In the genomic region with DNA sequence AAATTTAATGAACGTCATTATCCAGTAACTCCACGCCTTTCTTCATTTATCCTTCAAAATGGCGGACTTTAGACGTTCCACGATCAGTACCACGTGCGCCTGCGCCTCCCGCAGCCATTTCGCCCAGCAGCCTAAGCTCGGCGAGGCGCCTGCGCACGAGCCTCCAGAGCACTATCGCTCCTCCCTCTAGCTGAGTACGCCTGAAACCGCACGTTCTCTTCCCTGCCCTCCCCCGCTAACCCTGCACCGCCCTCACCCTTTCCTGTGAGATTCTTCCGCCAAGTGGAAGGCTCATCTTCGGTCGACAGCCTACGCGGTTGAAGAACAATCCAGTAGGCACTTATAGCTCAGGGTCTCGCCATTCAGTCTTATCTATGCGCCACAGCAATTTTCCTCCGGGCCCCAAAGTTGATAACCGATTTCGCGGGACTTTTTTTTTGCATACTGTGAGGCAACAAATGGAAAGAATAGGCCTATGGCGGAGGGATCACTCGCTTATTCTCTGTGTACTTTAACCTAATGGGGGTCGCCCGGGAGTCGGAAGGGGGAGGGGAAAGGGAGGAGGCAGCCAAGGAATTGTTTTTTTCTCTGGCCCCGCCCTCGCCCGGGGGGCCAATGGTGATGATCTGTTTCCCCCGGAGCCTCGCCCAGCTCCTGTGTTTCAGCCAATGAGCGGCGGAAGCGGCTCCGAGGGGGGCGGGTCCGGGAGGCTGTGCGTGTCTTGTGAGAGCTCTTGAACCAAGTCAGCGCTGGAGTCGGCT, we compare ENCODE assay signal across 1 cellular context.
TF ChIP-seq lines count a peak whose summit lies in the region.

KDM3A (plus strand) TSS at position 741 of the 761 bp plus-strand sequence. CDS start 677 bp downstream, outside the sequence.

TF ChIP-seq in K562, 482 proteins besides CTCF, POLR2A, EP300 and RAD21 (continued from another document and continues in another):
- TF ChIP-seq, protein P1, sequence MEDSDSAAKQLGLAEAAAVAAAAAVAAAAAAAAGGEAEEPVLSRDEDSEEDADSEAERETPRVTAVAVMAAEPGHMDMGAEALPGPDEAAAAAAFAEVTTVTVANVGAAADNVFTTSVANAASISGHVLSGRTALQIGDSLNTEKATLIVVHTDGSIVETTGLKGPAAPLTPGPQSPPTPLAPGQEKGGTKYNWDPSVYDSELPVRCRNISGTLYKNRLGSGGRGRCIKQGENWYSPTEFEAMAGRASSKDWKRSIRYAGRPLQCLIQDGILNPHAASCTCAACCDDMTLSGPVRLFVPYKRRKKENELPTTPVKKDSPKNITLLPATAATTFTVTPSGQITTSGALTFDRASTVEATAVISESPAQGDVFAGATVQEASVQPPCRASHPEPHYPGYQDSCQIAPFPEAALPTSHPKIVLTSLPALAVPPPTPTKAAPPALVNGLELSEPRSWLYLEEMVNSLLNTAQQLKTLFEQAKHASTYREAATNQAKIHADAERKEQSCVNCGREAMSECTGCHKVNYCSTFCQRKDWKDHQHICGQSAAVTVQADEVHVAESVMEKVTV (CRISPR knock-in tag; IDR thresholded peaks at IDR 0.05), result peak; percentile 41; the same call in 1 of the 2 replicates
- peak; percentile 99 for TF ChIP-seq BRD4 (IDR thresholded peaks at IDR 0.05)
- TF ChIP-seq, protein P2, sequence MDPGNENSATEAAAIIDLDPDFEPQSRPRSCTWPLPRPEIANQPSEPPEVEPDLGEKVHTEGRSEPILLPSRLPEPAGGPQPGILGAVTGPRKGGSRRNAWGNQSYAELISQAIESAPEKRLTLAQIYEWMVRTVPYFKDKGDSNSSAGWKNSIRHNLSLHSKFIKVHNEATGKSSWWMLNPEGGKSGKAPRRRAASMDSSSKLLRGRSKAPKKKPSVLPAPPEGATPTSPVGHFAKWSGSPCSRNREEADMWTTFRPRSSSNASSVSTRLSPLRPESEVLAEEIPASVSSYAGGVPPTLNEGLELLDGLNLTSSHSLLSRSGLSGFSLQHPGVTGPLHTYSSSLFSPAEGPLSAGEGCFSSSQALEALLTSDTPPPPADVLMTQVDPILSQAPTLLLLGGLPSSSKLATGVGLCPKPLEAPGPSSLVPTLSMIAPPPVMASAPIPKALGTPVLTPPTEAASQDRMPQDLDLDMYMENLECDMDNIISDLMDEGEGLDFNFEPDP (CRISPR knock-in tag; IDR thresholded peaks at IDR 0.05), result no peak
- TF ChIP-seq POLR3A (IDR thresholded peaks at IDR 0.05; ENCODE audit: borderline replicate concordance, extremely low read depth, insufficient read depth, insufficient read length), result no peak
- no peak for TF ChIP-seq NR2C2 (CRISPR knock-in tag; IDR thresholded peaks at IDR 0.05)
- TF ChIP-seq NR2C2 (tag; IDR thresholded peaks at IDR 0.05), result peak; percentile 94
- TF ChIP-seq HNRNPLL (IDR thresholded peaks at IDR 0.05; ENCODE audit: low read depth, low read length, poor library complexity, severe bottlenecking), result peak; percentile 72
- TF ChIP-seq, protein P3, sequence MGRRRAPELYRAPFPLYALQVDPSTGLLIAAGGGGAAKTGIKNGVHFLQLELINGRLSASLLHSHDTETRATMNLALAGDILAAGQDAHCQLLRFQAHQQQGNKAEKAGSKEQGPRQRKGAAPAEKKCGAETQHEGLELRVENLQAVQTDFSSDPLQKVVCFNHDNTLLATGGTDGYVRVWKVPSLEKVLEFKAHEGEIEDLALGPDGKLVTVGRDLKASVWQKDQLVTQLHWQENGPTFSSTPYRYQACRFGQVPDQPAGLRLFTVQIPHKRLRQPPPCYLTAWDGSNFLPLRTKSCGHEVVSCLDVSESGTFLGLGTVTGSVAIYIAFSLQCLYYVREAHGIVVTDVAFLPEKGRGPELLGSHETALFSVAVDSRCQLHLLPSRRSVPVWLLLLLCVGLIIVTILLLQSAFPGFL (CRISPR knock-in tag; IDR thresholded peaks at IDR 0.05), result no peak
- TF ChIP-seq, protein P4, sequence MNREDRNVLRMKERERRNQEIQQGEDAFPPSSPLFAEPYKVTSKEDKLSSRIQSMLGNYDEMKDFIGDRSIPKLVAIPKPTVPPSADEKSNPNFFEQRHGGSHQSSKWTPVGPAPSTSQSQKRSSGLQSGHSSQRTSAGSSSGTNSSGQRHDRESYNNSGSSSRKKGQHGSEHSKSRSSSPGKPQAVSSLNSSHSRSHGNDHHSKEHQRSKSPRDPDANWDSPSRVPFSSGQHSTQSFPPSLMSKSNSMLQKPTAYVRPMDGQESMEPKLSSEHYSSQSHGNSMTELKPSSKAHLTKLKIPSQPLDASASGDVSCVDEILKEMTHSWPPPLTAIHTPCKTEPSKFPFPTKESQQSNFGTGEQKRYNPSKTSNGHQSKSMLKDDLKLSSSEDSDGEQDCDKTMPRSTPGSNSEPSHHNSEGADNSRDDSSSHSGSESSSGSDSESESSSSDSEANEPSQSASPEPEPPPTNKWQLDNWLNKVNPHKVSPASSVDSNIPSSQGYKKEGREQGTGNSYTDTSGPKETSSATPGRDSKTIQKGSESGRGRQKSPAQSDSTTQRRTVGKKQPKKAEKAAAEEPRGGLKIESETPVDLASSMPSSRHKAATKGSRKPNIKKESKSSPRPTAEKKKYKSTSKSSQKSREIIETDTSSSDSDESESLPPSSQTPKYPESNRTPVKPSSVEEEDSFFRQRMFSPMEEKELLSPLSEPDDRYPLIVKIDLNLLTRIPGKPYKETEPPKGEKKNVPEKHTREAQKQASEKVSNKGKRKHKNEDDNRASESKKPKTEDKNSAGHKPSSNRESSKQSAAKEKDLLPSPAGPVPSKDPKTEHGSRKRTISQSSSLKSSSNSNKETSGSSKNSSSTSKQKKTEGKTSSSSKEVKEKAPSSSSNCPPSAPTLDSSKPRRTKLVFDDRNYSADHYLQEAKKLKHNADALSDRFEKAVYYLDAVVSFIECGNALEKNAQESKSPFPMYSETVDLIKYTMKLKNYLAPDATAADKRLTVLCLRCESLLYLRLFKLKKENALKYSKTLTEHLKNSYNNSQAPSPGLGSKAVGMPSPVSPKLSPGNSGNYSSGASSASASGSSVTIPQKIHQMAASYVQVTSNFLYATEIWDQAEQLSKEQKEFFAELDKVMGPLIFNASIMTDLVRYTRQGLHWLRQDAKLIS (CRISPR knock-in tag; IDR thresholded peaks at IDR 0.05), result peak; percentile 94
- no peak for TF ChIP-seq ZNF280B (CRISPR knock-in tag; IDR thresholded peaks at IDR 0.05)
- TF ChIP-seq GATAD2A (IDR thresholded peaks at IDR 0.05), result peak; percentile 91
- TF ChIP-seq NBN (IDR thresholded peaks at IDR 0.05; ENCODE audit: low read depth), result peak; percentile 99
- TF ChIP-seq, protein P5, sequence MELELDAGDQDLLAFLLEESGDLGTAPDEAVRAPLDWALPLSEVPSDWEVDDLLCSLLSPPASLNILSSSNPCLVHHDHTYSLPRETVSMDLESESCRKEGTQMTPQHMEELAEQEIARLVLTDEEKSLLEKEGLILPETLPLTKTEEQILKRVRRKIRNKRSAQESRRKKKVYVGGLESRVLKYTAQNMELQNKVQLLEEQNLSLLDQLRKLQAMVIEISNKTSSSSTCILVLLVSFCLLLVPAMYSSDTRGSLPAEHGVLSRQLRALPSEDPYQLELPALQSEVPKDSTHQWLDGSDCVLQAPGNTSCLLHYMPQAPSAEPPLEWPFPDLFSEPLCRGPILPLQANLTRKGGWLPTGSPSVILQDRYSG (tag; conservative IDR thresholded peaks at IDR 0.05; ENCODE audit: low read depth), result peak; percentile 36; the same call in 1 of the 2 replicates
- TF ChIP-seq ZNF584 (CRISPR knock-in tag; IDR thresholded peaks at IDR 0.05; ENCODE audit: low read depth), result no peak; the same call in 1 of the 2 replicates
- TF ChIP-seq ZKSCAN1 (IDR thresholded peaks at IDR 0.05; ENCODE audit: low read depth, low read length), result peak; percentile 42; the same call in 1 of the 2 replicates
- TF ChIP-seq HIVEP1 (CRISPR knock-in tag; IDR thresholded peaks at IDR 0.05), result peak; percentile 58; the same call in 1 of the 2 replicates
- TF ChIP-seq XRCC4 (IDR thresholded peaks at IDR 0.05; ENCODE audit: extremely low read depth, insufficient read depth, insufficient read length), result no peak
- TF ChIP-seq PRMT5 (CRISPR knock-in tag; IDR thresholded peaks at IDR 0.05), result no peak
- TF ChIP-seq FUS (optimal IDR thresholded peaks at IDR 0.05; ENCODE audit: low read depth, low read length), result no peak
- peak; percentile 61 for TF ChIP-seq POU5F1 (IDR thresholded peaks at IDR 0.05; ENCODE audit: borderline replicate concordance, low read depth, low read length, partially characterized antibody)
- no peak for TF ChIP-seq ZKSCAN3 (CRISPR knock-in tag; IDR thresholded peaks at IDR 0.05)
- no peak for TF ChIP-seq CHD1 (IDR thresholded peaks at IDR 0.05; ENCODE audit: low read length)
- no peak for TF ChIP-seq ZNF347 (CRISPR knock-in tag; IDR thresholded peaks at IDR 0.05; ENCODE audit: low read depth)
- TF ChIP-seq, protein P6, sequence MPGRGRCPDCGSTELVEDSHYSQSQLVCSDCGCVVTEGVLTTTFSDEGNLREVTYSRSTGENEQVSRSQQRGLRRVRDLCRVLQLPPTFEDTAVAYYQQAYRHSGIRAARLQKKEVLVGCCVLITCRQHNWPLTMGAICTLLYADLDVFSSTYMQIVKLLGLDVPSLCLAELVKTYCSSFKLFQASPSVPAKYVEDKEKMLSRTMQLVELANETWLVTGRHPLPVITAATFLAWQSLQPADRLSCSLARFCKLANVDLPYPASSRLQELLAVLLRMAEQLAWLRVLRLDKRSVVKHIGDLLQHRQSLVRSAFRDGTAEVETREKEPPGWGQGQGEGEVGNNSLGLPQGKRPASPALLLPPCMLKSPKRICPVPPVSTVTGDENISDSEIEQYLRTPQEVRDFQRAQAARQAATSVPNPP (IDR thresholded peaks at IDR 0.05; ENCODE audit: borderline replicate concordance, insufficient read depth, insufficient read length), result no peak
- TF ChIP-seq MAFG (tag; conservative IDR thresholded peaks at IDR 0.05), result no peak
- TF ChIP-seq TAF7 (tag; IDR thresholded peaks at IDR 0.05), result peak; percentile 50; the same call in 1 of the 2 replicates
- TF ChIP-seq TFAM (CRISPR knock-in tag; conservative IDR thresholded peaks at IDR 0.05), result no peak
- TF ChIP-seq IRF1 (CRISPR knock-in tag; IDR thresholded peaks at IDR 0.05; ENCODE audit: borderline replicate concordance), result peak; percentile 56; the same call in 1 of the 2 replicates
- TF ChIP-seq SMAD4 (CRISPR knock-in tag; conservative IDR thresholded peaks at IDR 0.05), result peak; percentile 95
- TF ChIP-seq EHMT2 (IDR thresholded peaks at IDR 0.05), result peak; percentile 91; the same call in 1 of the 2 replicates
- TF ChIP-seq DMBX1 (CRISPR knock-in tag; IDR thresholded peaks at IDR 0.05; ENCODE audit: borderline replicate concordance), result peak; percentile 69; the same call in 1 of the 2 replicates
- peak; percentile 81 for TF ChIP-seq KLF1 (tag; IDR thresholded peaks at IDR 0.05)
- peak; percentile 64; the same call in 1 of the 2 replicates for TF ChIP-seq PYGO2 (tag; IDR thresholded peaks at IDR 0.05)
- peak; percentile 77; the same call in 1 of the 2 replicates for TF ChIP-seq DNMT1 (IDR thresholded peaks at IDR 0.05)
- TF ChIP-seq, protein P7, sequence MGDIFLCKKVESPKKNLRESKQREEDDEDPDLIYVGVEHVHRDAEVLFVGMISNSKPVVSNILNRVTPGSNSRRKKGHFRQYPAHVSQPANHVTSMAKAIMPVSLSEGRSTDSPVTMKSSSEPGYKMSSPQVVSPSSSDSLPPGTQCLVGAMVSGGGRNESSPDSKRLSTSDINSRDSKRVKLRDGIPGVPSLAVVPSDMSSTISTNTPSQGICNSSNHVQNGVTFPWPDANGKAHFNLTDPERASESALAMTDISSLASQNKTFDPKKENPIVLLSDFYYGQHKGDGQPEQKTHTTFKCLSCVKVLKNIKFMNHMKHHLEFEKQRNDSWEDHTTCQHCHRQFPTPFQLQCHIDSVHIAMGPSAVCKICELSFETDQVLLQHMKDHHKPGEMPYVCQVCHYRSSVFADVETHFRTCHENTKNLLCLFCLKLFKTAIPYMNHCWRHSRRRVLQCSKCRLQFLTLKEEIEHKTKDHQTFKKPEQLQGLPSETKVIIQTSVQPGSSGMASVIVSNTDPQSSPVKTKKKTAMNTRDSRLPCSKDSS (IDR thresholded peaks at IDR 0.05; ENCODE audit: low read depth, partially characterized antibody), result no peak
- TF ChIP-seq PHB2 (IDR thresholded peaks at IDR 0.05; ENCODE audit: low read depth), result peak; percentile 34; the same call in 1 of the 2 replicates
- no peak for TF ChIP-seq MCM3 (IDR thresholded peaks at IDR 0.05)
- TF ChIP-seq POLR2AphosphoS5 (IDR thresholded peaks at IDR 0.05; ENCODE audit: control insufficient read depth, insufficient read depth, low read depth, low read length), result no peak; the same call in 1 of the 2 replicates
- TF ChIP-seq NR2C1 (IDR thresholded peaks at IDR 0.05), result peak; percentile 80
- TF ChIP-seq NR2C1 (tag; IDR thresholded peaks at IDR 0.05), result peak; percentile 82
- no peak for TF ChIP-seq SAP30 (IDR thresholded peaks at IDR 0.05; ENCODE audit: borderline replicate concordance, insufficient read depth, low read depth, low read length, poor library complexity, severe bottlenecking)
- peak; percentile 98 for TF ChIP-seq EP400 (IDR thresholded peaks at IDR 0.05)
- peak; percentile 62 for TF ChIP-seq RAD51 (IDR thresholded peaks at IDR 0.05; ENCODE audit: borderline replicate concordance, low read depth)
- TF ChIP-seq LCOR (CRISPR knock-in tag; IDR thresholded peaks at IDR 0.05), result peak; percentile 90
- no peak for TF ChIP-seq RBM22 (IDR thresholded peaks at IDR 0.05; ENCODE audit: low read depth, low read length, poor library complexity, severe bottlenecking)
